8 cellular contexts compared by ENCODE assay signal in the genomic region with DNA sequence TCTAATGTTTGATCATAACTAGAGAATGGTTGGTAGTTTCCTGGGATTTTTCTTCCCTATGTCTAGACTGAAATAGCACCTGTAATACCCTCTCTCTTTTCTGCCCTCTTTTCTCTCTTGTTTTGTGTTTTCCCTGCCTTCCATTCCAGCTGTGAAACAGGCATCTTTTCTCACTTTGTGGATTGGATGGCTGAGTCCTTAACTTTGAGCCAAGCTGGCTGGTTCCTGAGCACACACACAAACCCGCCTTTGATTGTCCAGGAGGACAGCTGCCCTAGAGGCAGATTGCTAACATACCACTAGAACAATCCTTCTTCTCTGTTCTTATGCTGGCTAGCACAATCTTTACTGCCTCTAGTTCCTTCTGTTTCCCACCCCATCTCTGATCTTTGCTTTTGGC. TPM values are rescaled to one million over a fixed set of nuclear protein-coding genes. Genes with fewer than 3 reads are reported as not detected.
DNase-seq lines count a peak whose midpoint lies in the region; TF ChIP-seq lines count a peak whose summit lies in the region.

No MANE protein-coding gene starts in this region.

- peak overlapping the region; percentile 64 for H3K4me3 Mint-ChIP-seq in progenitor cell of endocrine pancreas (ENCODE audit: low read depth)

- in situ Hi-C loops in Caki2 (cut with HindIII; ENCODE audit: low pct_unique_long_range_greater_than_20kb, low sequenced_read_pairs): no loop called here

- DNase-seq in Caki2 (ENCODE audit: low read depth) (peak; percentile 28), anterior cingulate cortex (lab: John Stamatoyannopoulos, UW) (peak in 30 of 58 donors; percentile 14 to 80 (median 37)), left ventricle myocardium inferior (no peak), progenitor cell of endocrine pancreas (ENCODE audit: low spot score, unreplicated experiment) (no peak), NCI-H2171 (lab: John Stamatoyannopoulos, UW) (no peak)
- no peak for DNase-seq in stimulated activated CD4-positive, alpha-beta T cell treated with anti-CD3 and anti-CD28 coated beads, Interleukin-2, amount 100 ng/mL, for 48 hours
- DNase-seq in NK-92 treated with Interleukin-12 subunit alpha and Interleukin-12 subunit beta, amount 100 ng/mL, for 24 hours (lab: John Stamatoyannopoulos, UW): no peak
- no peak for DNase-seq in activated CD4-positive, alpha-beta T cell treated with anti-CD3 and anti-CD28 coated beads for 1 hour

- intact Hi-C loops in left ventricle myocardium inferior (cut with micrococcal nuclease): no loop called here

- H3K9me3 ChIP-seq in left ventricle myocardium inferior (replicated peaks): no peaks in the 10 kb centered on the region

- H3K27ac ChIP-seq in left ventricle myocardium inferior (replicated peaks): peak overlapping the region; percentile 97

- no peaks in the 10 kb centered on the region for H3K27me3 Mint-ChIP-seq in progenitor cell of endocrine pancreas

- H3K4me1 Mint-ChIP-seq in progenitor cell of endocrine pancreas (ENCODE audit: low read depth): peaks cover 82% of the 10 kb centered on the region

- H3K4me1 ChIP-seq in left ventricle myocardium inferior: peaks cover 100% of the 10 kb centered on the region

- peak overlapping the region; percentile 54 for H3K4me3 ChIP-seq in left ventricle myocardium inferior

- no peaks in the 10 kb centered on the region for H3K9me3 Mint-ChIP-seq in progenitor cell of endocrine pancreas (ENCODE audit: low read depth)

- peak overlapping the region; percentile 98 for H3K27ac Mint-ChIP-seq in progenitor cell of endocrine pancreas

- TF ChIP-seq CTCF in left ventricle myocardium inferior (IDR thresholded peaks at IDR 0.05; ENCODE audit: borderline replicate concordance) (peak; percentile 31), progenitor cell of endocrine pancreas (IDR thresholded peaks at IDR 0.05; ENCODE audit: unreplicated experiment) (no peak)

- H3K36me3 ChIP-seq in left ventricle myocardium inferior: no peaks in the 10 kb centered on the region

- H3K27me3 ChIP-seq in left ventricle myocardium inferior (ENCODE audit: low read depth): no peaks in the 10 kb centered on the region

- peaks cover 14% of the 10 kb centered on the region for H3K36me3 Mint-ChIP-seq in progenitor cell of endocrine pancreas (ENCODE audit: insufficient read depth)

RNA-seq across cellular contexts. Expression of gene CTNND1, which starts 17.7 kb away (rescaled TPM):
- 22.3 and 44.3 TPM in 2 replicates for total RNA-seq in Caki2 (2014; rRNA removed; shearing (Covaris generic); ENCODE audit: low replicate concordance)
- total RNA-seq in left ventricle myocardium inferior (58.9 TPM), progenitor cell of endocrine pancreas (346 and 367 TPM in 2 replicates)

RNA-seq across cellular contexts. Expression of gene BTBD18, which starts 27.7 kb away (rescaled TPM):
- total RNA-seq in Caki2 (2014; rRNA removed; shearing (Covaris generic); ENCODE audit: low replicate concordance): not detected in 2 replicates
- not detected for total RNA-seq in left ventricle myocardium inferior
- not detected in 2 replicates for total RNA-seq in progenitor cell of endocrine pancreas

RNA-seq across cellular contexts. Expression of gene SELENOH, which starts 38.0 kb away (rescaled TPM):
- total RNA-seq in Caki2 (2014; rRNA removed; shearing (Covaris generic); ENCODE audit: low replicate concordance): 263 and 290 TPM in 2 replicates
- 78.8 TPM for total RNA-seq in left ventricle myocardium inferior
- total RNA-seq in progenitor cell of endocrine pancreas: 206 and 223 TPM in 2 replicates

Comparison
In these comparisons a context has a peak if more than half of its experiments do, and no peak if none do; other contexts are left out.
1. DNase-seq: peak in Caki2 (single experiment) and anterior cingulate cortex (30 of 58); none in left ventricle myocardium inferior (single experiment), progenitor cell of endocrine pancreas (single experiment), stimulated activated CD4-positive, alpha-beta T cell treated with anti-CD3 and anti-CD28 coated beads, Interleukin-2, amount 100 ng/mL, for 48 hours (0 of 2), NK-92 treated with Interleukin-12 subunit alpha and Interleukin-12 subunit beta, amount 100 ng/mL, for 24 hours (single experiment), activated CD4-positive, alpha-beta T cell treated with anti-CD3 and anti-CD28 coated beads for 1 hour (single experiment) and NCI-H2171 (single experiment).